Comparison of ENCODE assay signal across 8 cellular contexts in the genomic region with DNA sequence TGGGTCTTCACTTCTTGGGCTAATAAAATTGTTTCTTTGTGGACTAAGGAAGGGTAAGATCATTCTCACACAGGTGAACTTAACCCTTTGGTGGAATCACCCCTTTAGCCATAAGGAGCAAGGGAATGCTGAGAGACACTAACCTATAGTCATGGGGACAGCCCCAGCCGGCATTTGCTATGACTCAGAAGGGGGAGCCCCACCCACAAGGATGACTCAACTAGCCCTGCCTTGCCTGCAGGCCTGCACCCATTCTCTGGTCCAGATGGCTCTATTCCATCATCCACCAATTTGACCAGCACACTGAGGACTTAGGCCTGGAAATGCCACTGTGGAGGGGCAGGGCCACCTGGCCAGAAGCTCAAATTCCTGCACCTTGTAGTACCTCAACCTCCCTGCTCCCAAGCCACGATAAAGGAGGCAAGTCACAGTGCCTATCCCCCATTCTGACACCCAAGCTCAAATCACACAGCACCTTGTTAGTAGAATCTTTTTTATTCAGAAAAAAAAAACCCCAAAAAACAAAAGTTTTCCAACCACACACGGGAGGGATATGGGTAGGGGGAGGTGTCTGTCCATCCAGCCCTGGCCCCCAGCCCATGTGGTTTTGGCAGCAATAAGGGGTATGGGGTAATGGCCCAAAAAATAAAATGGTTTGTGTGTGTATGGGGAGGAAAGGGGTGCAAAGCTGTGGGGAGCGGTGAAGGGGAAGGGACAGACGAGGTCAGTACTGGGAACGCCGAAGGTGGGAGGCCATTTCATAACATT. TPM values are rescaled to one million over a fixed set of nuclear protein-coding genes. Genes with fewer than 3 reads are reported as not detected.
A peak's percentile ranks its signal among the peaks of the same experiment; 100 is the strongest.
DNase-seq lines count a peak whose midpoint lies in the region; ATAC-seq and TF ChIP-seq lines count a peak whose summit lies in the region.

No MANE protein-coding gene starts in this region.

- no peaks in the 10 kb centered on the region for H3K9me3 ChIP-seq in mucosa of stomach (ENCODE audit: control insufficient read depth, low read length)

- H3K27me3 ChIP-seq in mucosa of stomach (ENCODE audit: control insufficient read depth, insufficient read depth, low read length) = no peaks in the 10 kb centered on the region

- ATAC-seq in GM21528 (IDR thresholded peaks at IDR 0.05; ENCODE audit: low FRiP score, unreplicated experiment) = no peak

- peaks cover 5% of the 10 kb centered on the region for H3K36me3 ChIP-seq in mucosa of stomach (ENCODE audit: control insufficient read depth, insufficient read depth, low read length)

- peak overlapping the region; percentile 42 for H3K9ac ChIP-seq in mucosa of stomach (ENCODE audit: low read length)

- DNase-seq in GM12864 (ENCODE audit: low read depth) (peak; percentile 68), M059J (ENCODE audit: low read depth) (peak; percentile 93), KG1 (lab: John Stamatoyannopoulos, UW) (no peak)
- DNase-seq in activated CD4-positive, alpha-beta T cell treated with anti-CD3 and anti-CD28 coated beads, Interleukin-2, amount 50 U/mL, for 1 hour = peak; percentile 72
- peak; percentile 40 for DNase-seq in effector CD8-positive, alpha-beta T cell (lab: John Stamatoyannopoulos, UW)
- peak; percentile 70 to 84 for DNase-seq in stimulated activated CD8-positive, alpha-beta memory T cell treated with anti-CD3 and anti-CD28 coated beads, Interleukin-7, amount 100 ng/mL, for 48 hours (ENCODE audit: extremely low read depth in 1 of 2, low read depth in 1 of 2)

- peaks cover 43% of the 10 kb centered on the region for H3K4me1 ChIP-seq in mucosa of stomach (ENCODE audit: control insufficient read depth, insufficient read depth, low read length)

- TF ChIP-seq CTCF in GM12864 (IDR thresholded peaks at IDR 0.05; ENCODE audit: low read depth, low read length, missing control alignments) = no peak

- H3K4me3 ChIP-seq in GM12864 (ENCODE audit: low read depth, low read length) (peak overlapping the region; percentile 93), mucosa of stomach (ENCODE audit: low read length) (peak overlapping the region; percentile 21)

RNA-seq across cellular contexts. Expression of a gene that starts 3.0 kb away (rescaled TPM):
- 1,238 and 1,483 TPM in 2 replicates for total RNA-seq in M059J (2014; rRNA removed; shearing (Covaris generic))

RNA-seq across cellular contexts. Expression of a gene that starts 5.3 kb away (rescaled TPM):
- 27.8 and 30.5 TPM in 2 replicates for total RNA-seq in M059J (2014; rRNA removed; shearing (Covaris generic))

RNA-seq across cellular contexts. Expression of a gene that starts 5.5 kb away (rescaled TPM):
- total RNA-seq in M059J (2014; rRNA removed; shearing (Covaris generic)) = 87.0 and 103 TPM in 2 replicates

RNA-seq across cellular contexts. Expression of a gene that starts 5.6 kb away (rescaled TPM):
- 0.27 and 1.1 TPM in 2 replicates for total RNA-seq in M059J (2014; rRNA removed; shearing (Covaris generic))

RNA-seq across cellular contexts. Expression of a gene that starts 13.3 kb away (rescaled TPM):
- total RNA-seq in M059J (2014; rRNA removed; shearing (Covaris generic)) = 0.05 TPM in 1 of 2 replicates, not detected in the other
